In genomic region chr14:65185859-65186258, GRCh38 we compare ENCODE assay signal across 25 cellular contexts.
"Had no signal": no experiment of that assay in that cellular context is flagged by ENCODE, and none has a peak within 500 bp of the region (broad histone marks: within the 10 kb centered on the region; RNA-seq: fewer than 3 reads in every experiment).

No MANE protein-coding gene starts in this region.

- H3K36me3 ChIP-seq: SJSA1 had no signal

- H3K27me3 ChIP-seq: SJSA1 had no signal

- DNase-seq: Kasumi-1, MV-4-11, NCI-H1048, NCI-H1105, NCI-H1417 treated with DMSO at 0.1 percent for 48 hours, NCI-H146, NCI-H1694 treated with DMSO at 0.1 percent for 48 hours, NCI-H2029, NCI-H2081 treated with DMSO at 0.1 percent for 48 hours, NCI-H2171, NCI-H226, NCI-H446, NCI-H510A, NCI-H524 treated with DMSO at 0.1 percent for 48 hours, NCI-H69, NCI-H774, PC-3, SIG-M5 had no signal

- H3K4me2 ChIP-seq: KMS-11 had no signal

- H3K4me3 Mint-ChIP-seq: IgD-negative memory B cell had no signal

- H3K4me3 ChIP-seq: K562, SJSA1, SK-N-MC had no signal

- H3K27ac Mint-ChIP-seq: IgD-negative memory B cell had no signal

- H3K27me3 Mint-ChIP-seq: IgD-negative memory B cell had no signal

- ATAC-seq: K562, Panc1, PC-3 had no signal

- H3K9me3 ChIP-seq: SJSA1 had no signal

- H3K9ac ChIP-seq: KMS-11 had no signal

- H3K4me1 ChIP-seq: SJSA1 had no signal

- FAIRE-seq: K562 had no signal

- H3K27ac ChIP-seq: KMS-11, RWPE1, SJSA1, SK-N-MC had no signal
